ENCODE assay signal across 4 cellular contexts in the genomic region with DNA sequence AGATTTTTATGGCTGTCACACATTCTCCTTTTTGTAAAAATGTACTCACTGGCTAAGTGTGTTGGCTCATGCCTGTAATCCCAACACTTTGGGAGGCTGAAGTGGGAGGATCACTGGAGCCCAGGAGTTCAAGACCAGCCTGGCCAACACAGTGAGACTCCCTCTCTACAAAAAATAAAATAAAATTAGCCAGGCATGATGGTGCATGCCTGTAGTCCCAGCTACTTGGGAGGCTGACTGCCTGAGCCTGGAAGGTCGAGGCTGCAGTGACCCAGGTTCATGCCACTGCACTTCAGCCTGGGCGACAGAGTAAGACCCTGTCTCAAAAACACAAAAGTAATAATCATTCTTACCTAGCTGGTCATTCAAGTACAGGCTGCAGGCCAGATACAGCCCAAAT.
DNase-seq lines count a peak whose midpoint lies in the region; ATAC-seq and TF ChIP-seq lines count a peak whose summit lies in the region.
"Not testable (repeated sequence)": the region's sequence is repeated elsewhere in the genome, so short reads cannot be mapped to it uniquely, and the experiment has no call there.

No MANE protein-coding gene starts in this region.

- H3K4me1 Mint-ChIP-seq in CD4-positive, CD25-positive, alpha-beta regulatory T cell; HFFc6 (ENCODE audit: low read depth): not testable (repeated sequence)
- peaks cover 15% of the 10 kb centered on the region for H3K4me1 Mint-ChIP-seq in WTC11

- H3K4me1 ChIP-seq in CD4-positive, CD25-positive, alpha-beta regulatory T cell (ENCODE audit: control insufficient read depth, insufficient read depth, low read length, poor library complexity, severe bottlenecking); HEK293 (ENCODE audit: control insufficient read depth, insufficient read depth, low read length): not testable (repeated sequence)

- CTCF ChIA-PET in HEK293 (lab: Yijun Ruan, JAX); WTC11 (lab: Charles Lee): not testable (repeated sequence)

- H3K27me3 ChIP-seq in CD4-positive, CD25-positive, alpha-beta regulatory T cell (ENCODE audit: control insufficient read depth, insufficient read depth, low read length), result not testable (repeated sequence)

- not testable (repeated sequence) for DNase-seq in CD4-positive, CD25-positive, alpha-beta regulatory T cell; HFFc6; WTC11 (ENCODE audit: low spot score)

- not testable (repeated sequence) for H3K4me3 Mint-ChIP-seq in CD4-positive, CD25-positive, alpha-beta regulatory T cell; HFFc6; WTC11

- H3K27me3 Mint-ChIP-seq in CD4-positive, CD25-positive, alpha-beta regulatory T cell; HFFc6 (ENCODE audit: insufficient read depth); WTC11 (ENCODE audit: low read depth): not testable (repeated sequence)

- TF ChIP-seq CTCF in HEK293 (tag by site-specific recombination; IDR thresholded peaks at IDR 0.05); HFFc6 (IDR thresholded peaks at IDR 0.05); WTC11 (IDR thresholded peaks at IDR 0.05): not testable (repeated sequence)

- ATAC-seq in CD4-positive, CD25-positive, alpha-beta regulatory T cell (ENCODE audit: low read depth in 2 of 2); WTC11: not testable (repeated sequence)

- peaks cover 37% of the 10 kb centered on the region for H3K36me3 Mint-ChIP-seq in CD4-positive, CD25-positive, alpha-beta regulatory T cell
- H3K36me3 Mint-ChIP-seq in HFFc6 (ENCODE audit: low read depth) (peaks cover 34% of the 10 kb centered on the region), WTC11 (peaks cover 25% of the 10 kb centered on the region)

- H3K9me3 ChIP-seq in CD4-positive, CD25-positive, alpha-beta regulatory T cell (ENCODE audit: control insufficient read depth in 2 of 2, low read length in 2 of 2); HEK293 (ENCODE audit: control insufficient read depth, insufficient read depth, low read depth, low read length): not testable (repeated sequence)

- H3K4me3 ChIP-seq in CD4-positive, CD25-positive, alpha-beta regulatory T cell (ENCODE audit: low read depth, low read length); HEK293 (ENCODE audit: low read depth, low read length): not testable (repeated sequence)

- H3K36me3 ChIP-seq in CD4-positive, CD25-positive, alpha-beta regulatory T cell (ENCODE audit: control insufficient read depth, insufficient read depth, low read length), result peaks cover 65% of the 10 kb centered on the region
- H3K36me3 ChIP-seq in HEK293 (ENCODE audit: control insufficient read depth in 2 of 2, insufficient read depth in 1 of 2, low read length in 2 of 2), result peaks cover 11 to 47% of the 10 kb centered on the region in 2 experiments

- peak overlapping the region in 2 of 3 donors; percentile 6 to 63 for H3K27ac Mint-ChIP-seq in CD4-positive, CD25-positive, alpha-beta regulatory T cell
- H3K27ac Mint-ChIP-seq in HFFc6, result peak overlapping the region; percentile 13; the same call in 1 of the 2 replicates
- H3K27ac Mint-ChIP-seq in WTC11, result not testable (repeated sequence)

- not testable (repeated sequence) for H3K9me3 Mint-ChIP-seq in CD4-positive, CD25-positive, alpha-beta regulatory T cell; HFFc6; WTC11

- H3K27ac ChIP-seq in CD4-positive, CD25-positive, alpha-beta regulatory T cell (ENCODE audit: insufficient read depth, low read length, poor library complexity, severe bottlenecking); HEK293 (ENCODE audit: extremely low read depth, low read depth, low read length): not testable (repeated sequence)

- POLR2A ChIA-PET in HEK293 (lab: Yijun Ruan, JAX); WTC11 (lab: Charles Lee): not testable (repeated sequence)

TF ChIP-seq in HEK293, 187 proteins besides CTCF, POLR2A, EP300 and RAD21:
- peak; percentile 65; the same call in 1 of the 2 replicates for TF ChIP-seq ZNF121 (tag by site-specific recombination; IDR thresholded peaks at IDR 0.05)

TF ChIP-seq in WTC11, 78 proteins besides CTCF, POLR2A, EP300 and RAD21:
- peak; percentile 59; the same call in 1 of the 2 replicates for TF ChIP-seq ZNF121 (CRISPR knock-in tag; IDR thresholded peaks at IDR 0.05)
